In genomic region chr1:51193564-51193963, GRCh38 we compare ENCODE assay signal across 30 cellular contexts.
"Had no signal": no experiment of that assay in that cellular context is flagged by ENCODE, and none has a peak within 500 bp of the region (broad histone marks: within the 10 kb centered on the region; RNA-seq: fewer than 3 reads in every experiment).

No MANE protein-coding gene starts in this region.

- H3K27me3 Mint-ChIP-seq: activated naive CD4-positive, alpha-beta T cell treated with anti-CD3 and anti-CD28 coated beads, Interleukin-2, amount 10 ng/mL, durations not matched to agents 7 days and 5 days; central memory CD8-positive, alpha-beta T cell; effector memory CD8-positive, alpha-beta T cell had no signal

- DNase-seq: activated CD4-positive, alpha-beta memory T cell treated with anti-CD3 and anti-CD28 coated beads, Interleukin-2, amount 10 ng/mL, durations not matched to agents 7 days and 5 days; activated CD4-positive, alpha-beta T cell treated with anti-CD3 and anti-CD28 coated beads for 4 hours; activated CD4-positive, alpha-beta T cell treated with anti-CD3 and anti-CD28 coated beads, Interleukin-2, amount 10 ng/mL, durations not matched to agents 7 days and 5 days; activated CD4-positive, alpha-beta T cell treated with anti-CD3 and anti-CD28 coated beads, Interleukin-2, amount 50 U/mL, for 4 hours; activated CD4-positive, CD25-positive, alpha-beta regulatory T cell; activated CD4-positive, CD25-positive, alpha-beta regulatory T cell treated with anti-CD3 and anti-CD28 coated beads, Interleukin-2, amount 50 U/mL, for 72 hours; activated CD8-positive, alpha-beta memory T cell treated with anti-CD3 and anti-CD28 coated beads, Interleukin-2, amount 50 U/mL, for 48 hours; activated gamma-delta T cell; activated naive CD4-positive, alpha-beta T cell; activated naive CD4-positive, alpha-beta T cell treated with anti-CD3 and anti-CD28 coated beads, Interleukin-2, amount 10 ng/mL, durations not matched to agents 7 days and 5 days; activated T-cell treated with anti-CD3 and anti-CD28 coated beads for 4 hours; activated T-cell treated with anti-CD3 and anti-CD28 coated beads, Interleukin-2, amount 50 U/mL, for 24 hours; activated T-cell treated with anti-CD3 and anti-CD28 coated beads, Interleukin-2, amount 50 U/mL, for 72 hours; amniotic stem cell; anterior cingulate cortex; brain microvascular endothelial cell; cortex of kidney; dermis blood vessel endothelial cell; effector CD4-positive, alpha-beta T cell; effector memory CD8-positive, alpha-beta T cell; foreskin melanocyte; heart right ventricle had no signal

- ATAC-seq: activated T-cell treated with anti-CD3 and anti-CD28 coated beads, Interleukin-2, amount 50 U/mL, for 72 hours; effector memory CD8-positive, alpha-beta T cell; gastroesophageal sphincter; heart right ventricle had no signal

- H3K4me1 Mint-ChIP-seq: activated CD4-positive, alpha-beta memory T cell treated with anti-CD3 and anti-CD28 coated beads, Interleukin-2, amount 10 ng/mL, durations not matched to agents 7 days and 5 days; activated CD4-positive, alpha-beta T cell treated with anti-CD3 and anti-CD28 coated beads, Interleukin-2, amount 10 ng/mL, durations not matched to agents 7 days and 5 days; activated naive CD4-positive, alpha-beta T cell treated with anti-CD3 and anti-CD28 coated beads, Interleukin-2, amount 10 ng/mL, durations not matched to agents 7 days and 5 days; central memory CD8-positive, alpha-beta T cell had no signal

- H3K4me3 Mint-ChIP-seq: activated CD4-positive, alpha-beta memory T cell treated with anti-CD3 and anti-CD28 coated beads, Interleukin-2, amount 10 ng/mL, durations not matched to agents 7 days and 5 days; activated CD4-positive, alpha-beta T cell treated with anti-CD3 and anti-CD28 coated beads, Interleukin-2, amount 10 ng/mL, durations not matched to agents 7 days and 5 days; activated naive CD4-positive, alpha-beta T cell treated with anti-CD3 and anti-CD28 coated beads, Interleukin-2, amount 10 ng/mL, durations not matched to agents 7 days and 5 days; activated naive CD8-positive, alpha-beta T cell; activated T-cell treated with anti-CD3 and anti-CD28 coated beads, Interleukin-2, amount 50 U/mL, for 24 hours; activated T-cell treated with anti-CD3 and anti-CD28 coated beads, Interleukin-2, amount 50 U/mL, for 72 hours; central memory CD8-positive, alpha-beta T cell; effector memory CD8-positive, alpha-beta T cell had no signal

- H3K79me2 ChIP-seq: hepatocyte had no signal

- H3K4me2 ChIP-seq: hepatocyte had no signal

- H3K4me1 ChIP-seq: esophagus muscularis mucosa, gastroesophageal sphincter had no signal

- H3K9me3 Mint-ChIP-seq: activated CD4-positive, alpha-beta memory T cell treated with anti-CD3 and anti-CD28 coated beads, Interleukin-2, amount 10 ng/mL, durations not matched to agents 7 days and 5 days; activated CD4-positive, alpha-beta T cell treated with anti-CD3 and anti-CD28 coated beads, Interleukin-2, amount 10 ng/mL, durations not matched to agents 7 days and 5 days; activated naive CD4-positive, alpha-beta T cell treated with anti-CD3 and anti-CD28 coated beads, Interleukin-2, amount 10 ng/mL, durations not matched to agents 7 days and 5 days; activated T-cell treated with anti-CD3 and anti-CD28 coated beads, Interleukin-2, amount 50 U/mL, for 24 hours; activated T-cell treated with anti-CD3 and anti-CD28 coated beads, Interleukin-2, amount 50 U/mL, for 72 hours; central memory CD8-positive, alpha-beta T cell; effector memory CD8-positive, alpha-beta T cell had no signal

- H3K9me3 ChIP-seq: esophagus muscularis mucosa, gastroesophageal sphincter, heart right ventricle had no signal

- H3K4me3 ChIP-seq: esophagus muscularis mucosa, gastroesophageal sphincter, heart right ventricle, hepatocyte had no signal

- H3K36me3 ChIP-seq: brain microvascular endothelial cell, esophagus muscularis mucosa, gastroesophageal sphincter, heart right ventricle had no signal

- H2AFZ ChIP-seq: hepatocyte had no signal

- H3K27ac Mint-ChIP-seq: activated CD4-positive, alpha-beta memory T cell treated with anti-CD3 and anti-CD28 coated beads, Interleukin-2, amount 10 ng/mL, durations not matched to agents 7 days and 5 days; activated CD4-positive, alpha-beta T cell treated with anti-CD3 and anti-CD28 coated beads, Interleukin-2, amount 10 ng/mL, durations not matched to agents 7 days and 5 days; activated naive CD4-positive, alpha-beta T cell treated with anti-CD3 and anti-CD28 coated beads, Interleukin-2, amount 10 ng/mL, durations not matched to agents 7 days and 5 days; activated naive CD8-positive, alpha-beta T cell; activated T-cell treated with anti-CD3 and anti-CD28 coated beads, Interleukin-2, amount 50 U/mL, for 24 hours; activated T-cell treated with anti-CD3 and anti-CD28 coated beads, Interleukin-2, amount 50 U/mL, for 72 hours; effector memory CD8-positive, alpha-beta T cell had no signal

- H3K27me3 ChIP-seq: brain microvascular endothelial cell, esophagus muscularis mucosa, gastroesophageal sphincter, heart right ventricle, hepatocyte had no signal

- FAIRE-seq: astrocyte, bronchial epithelial cell, colon had no signal

- H3K36me3 Mint-ChIP-seq: activated naive CD4-positive, alpha-beta T cell treated with anti-CD3 and anti-CD28 coated beads, Interleukin-2, amount 10 ng/mL, durations not matched to agents 7 days and 5 days; activated naive CD8-positive, alpha-beta T cell had no signal

- H3K27ac ChIP-seq: brain microvascular endothelial cell, esophagus muscularis mucosa, gastroesophageal sphincter, heart right ventricle, hepatocyte had no signal
